23 cellular contexts compared by ENCODE assay signal in the genomic region with DNA sequence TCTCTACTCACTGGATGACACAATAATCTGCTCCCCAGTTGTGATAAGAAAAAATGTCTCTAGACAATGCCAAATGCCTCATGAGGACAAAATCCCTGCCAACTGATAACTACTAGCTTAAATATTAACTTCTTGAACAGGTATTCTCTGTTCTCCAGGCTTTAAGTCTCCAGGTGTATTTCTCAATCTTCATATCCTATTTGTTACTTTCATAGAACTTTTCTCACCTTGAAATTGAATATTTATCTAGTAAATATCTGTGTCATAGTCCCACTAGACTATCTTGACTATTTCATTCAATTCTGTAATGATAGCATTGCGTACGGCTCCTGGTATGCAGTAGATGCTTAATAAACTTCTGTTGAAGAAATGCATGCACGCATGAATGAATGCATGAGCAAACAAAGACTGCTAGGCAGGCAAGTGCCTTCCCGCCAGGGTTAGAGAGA. TPM values are rescaled to one million over a fixed set of nuclear protein-coding genes. Genes with fewer than 3 reads are reported as not detected.
"Had no signal": no experiment of that assay in that cellular context is flagged by ENCODE, and none has a peak within 500 bp of the region (broad histone marks: within the 10 kb centered on the region; RNA-seq: fewer than 3 reads in every experiment).

No MANE protein-coding gene starts in this region.

- H3K4me3 ChIP-seq: esophagus muscularis mucosa, gastroesophageal sphincter, sigmoid colon, skin epidermis, stomach, thoracic aorta had no signal

- DNase-seq: effector memory CD8-positive, alpha-beta T cell; glutamatergic neuron; kidney; left cardiac atrium; mammary epithelial cell; naive thymus-derived CD8-positive, alpha-beta T cell; posterior cingulate gyrus; sigmoid colon; stimulated activated CD4-positive, alpha-beta T cell treated with anti-CD3 and anti-CD28 coated beads, Interleukin-12 subunit alpha, Interleukin-12 subunit beta, amount 100 ng/mL, for 4 hours; stimulated activated naive CD4-positive, alpha-beta T cell; stomach; substantia nigra; trophoblast cell had no signal

- H3K27ac Mint-ChIP-seq: dendritic cell treated with granulocyte-macrophage colony-stimulating factor and Interleukin-4, amounts not matched to agents 40 ng/mL and 50 ng/mL, for 4 days; effector memory CD8-positive, alpha-beta T cell; naive thymus-derived CD8-positive, alpha-beta T cell had no signal

- ATAC-seq: effector memory CD8-positive, alpha-beta T cell; gastroesophageal sphincter; left cardiac atrium; naive thymus-derived CD8-positive, alpha-beta T cell had no signal

- H3K9me3 Mint-ChIP-seq: dendritic cell treated with granulocyte-macrophage colony-stimulating factor and Interleukin-4, amounts not matched to agents 40 ng/mL and 50 ng/mL, for 4 days; effector memory CD8-positive, alpha-beta T cell; naive thymus-derived CD8-positive, alpha-beta T cell had no signal

- H3K4me1 ChIP-seq: esophagus muscularis mucosa, gastroesophageal sphincter, sigmoid colon had no signal

- H3K4me3 Mint-ChIP-seq: dendritic cell treated with granulocyte-macrophage colony-stimulating factor and Interleukin-4, amounts not matched to agents 40 ng/mL and 50 ng/mL, for 4 days; effector memory CD8-positive, alpha-beta T cell; naive thymus-derived CD8-positive, alpha-beta T cell had no signal

- H3K9me3 ChIP-seq: esophagus muscularis mucosa, gastroesophageal sphincter, neutrophil, sigmoid colon, stomach, thoracic aorta had no signal

- H3K36me3 Mint-ChIP-seq: naive thymus-derived CD8-positive, alpha-beta T cell had no signal

- H3K36me3 ChIP-seq: esophagus muscularis mucosa, gastroesophageal sphincter, neutrophil, sigmoid colon, stomach, thoracic aorta had no signal

- H3K4me1 Mint-ChIP-seq: naive thymus-derived CD8-positive, alpha-beta T cell had no signal

- H3K27ac ChIP-seq: epithelial cell of prostate, esophagus muscularis mucosa, gastroesophageal sphincter, neutrophil, sigmoid colon, thoracic aorta had no signal

- H3K27me3 ChIP-seq: esophagus muscularis mucosa, sigmoid colon, stomach had no signal

RNA-seq across cellular contexts. Expression of a gene that starts 15.9 kb away (rescaled TPM):
- total RNA-seq: esophagus muscularis mucosa; left cardiac atrium; mononuclear cell; naive thymus-derived CD8-positive, alpha-beta T cell; osteoblast; sigmoid colon; thoracic aorta had no signal
- polyA plus RNA-seq: neural cell had no signal
